Comparison of ENCODE assay signal across 1 cellular context in genomic region chr13:83955011-83955410, GRCh38.
TF ChIP-seq lines count a peak whose summit lies in the region.

No MANE protein-coding gene starts in this region.

TF ChIP-seq in H1, 55 proteins besides CTCF, POLR2A, EP300 and RAD21:
- TF ChIP-seq CREB1 (IDR thresholded peaks at IDR 0.05) (no peak), TCF12 (IDR thresholded peaks at IDR 0.05; ENCODE audit: low read depth, low read length) (no peak), GTF2F1 (IDR thresholded peaks at IDR 0.05; ENCODE audit: borderline replicate concordance, low read depth, low read length) (no peak), CHD2 (IDR thresholded peaks at IDR 0.05; ENCODE audit: low read length) (no peak), SP1 (IDR thresholded peaks at IDR 0.05; ENCODE audit: low read depth, low read length) (no peak), SIN3A (conservative IDR thresholded peaks at IDR 0.05 in 1 of 2, IDR thresholded peaks at IDR 0.05 in 1 of 2; ENCODE audit: low read depth in 1 of 2, low read length in 2 of 2) (no peak), TBP (IDR thresholded peaks at IDR 0.05; ENCODE audit: low read depth, low read length) (no peak), CBX8 (IDR thresholded peaks at IDR 0.05; ENCODE audit: borderline replicate concordance, low read depth, low read length) (no peak), TAF7 (optimal IDR thresholded peaks at IDR 0.05; ENCODE audit: borderline replicate concordance, low read depth, low read length) (no peak), MAFK (IDR thresholded peaks at IDR 0.05; ENCODE audit: low read depth, low read length) (no peak), BRCA1 (IDR thresholded peaks at IDR 0.05; ENCODE audit: low read depth, low read length) (no peak), NRF1 (IDR thresholded peaks at IDR 0.05; ENCODE audit: low read depth, low read length) (no peak), SP4 (IDR thresholded peaks at IDR 0.05; ENCODE audit: low read length) (no peak), ATF2 (IDR thresholded peaks at IDR 0.05; ENCODE audit: low read length) (no peak), CTBP2 (IDR thresholded peaks at IDR 0.05; ENCODE audit: borderline replicate concordance, insufficient read depth, insufficient read length, low read length) (no peak), USF2 (IDR thresholded peaks at IDR 0.05; ENCODE audit: low read length) (no peak)
